ENCODE assay signal across 9 cellular contexts in the genomic region with DNA sequence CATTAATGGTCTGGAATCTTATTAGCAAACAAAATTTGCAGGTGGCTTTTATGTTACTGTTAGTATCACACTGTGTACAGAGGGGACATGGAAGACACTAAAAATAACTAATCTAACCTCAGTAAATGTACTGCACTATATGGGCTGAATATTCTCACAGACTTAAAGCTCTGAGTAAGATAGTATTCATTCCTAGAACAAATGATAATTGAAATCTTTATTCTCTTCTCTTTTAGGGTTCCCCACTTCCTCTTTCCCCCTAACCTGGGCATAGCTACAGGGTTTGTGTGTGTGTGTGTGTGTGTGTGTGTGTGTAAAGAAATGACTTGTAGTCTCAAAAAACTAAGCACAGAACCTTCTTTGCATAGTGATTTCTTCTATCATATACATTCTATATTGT. TPM values are rescaled to one million over a fixed set of nuclear protein-coding genes. Genes with fewer than 3 reads are reported as not detected.
DNase-seq lines count a peak whose midpoint lies in the region; ATAC-seq, FAIRE-seq and TF ChIP-seq lines count a peak whose summit lies in the region.
"Had no signal": no experiment of that assay in that cellular context is flagged by ENCODE, and none has a peak within 500 bp of the region (broad histone marks: within the 10 kb centered on the region; RNA-seq: fewer than 3 reads in every experiment).

No MANE protein-coding gene starts in this region.

- TF ChIP-seq CTCF in glutamatergic neuron (IDR thresholded peaks at IDR 0.05; ENCODE audit: partially characterized antibody, unreplicated experiment): no peak
- no peak for TF ChIP-seq CTCF in chondrocyte (IDR thresholded peaks at IDR 0.05)

- ATAC-seq in HG02973 (IDR thresholded peaks at IDR 0.05; ENCODE audit: unreplicated experiment): peak; percentile 87
- peak; percentile 35 for ATAC-seq in activated T-helper 17 cell treated with anti-CD3 and anti-CD28 coated beads, Interleukin-2, amount 50 U/mL, for 72 hours (replicated peaks)

- peak; percentile 34 for DNase-seq in GM19238 (ENCODE audit: insufficient read length, low spot score)
- no peak for DNase-seq in small intestine
- no peak for DNase-seq in glutamatergic neuron
- no peak for DNase-seq in chondrocyte (ENCODE audit: low spot score)
- no peak for DNase-seq in effector CD8-positive, alpha-beta T cell (lab: John Stamatoyannopoulos, UW)
- no peak for DNase-seq in stimulated activated CD8-positive, alpha-beta memory T cell treated with anti-CD3 and anti-CD28 coated beads, Interleukin-4, amount 100 ng/mL, for 48 hours

- H3K4me3 ChIP-seq in small intestine (ENCODE audit: low read depth in 1 of 2, low read length in 2 of 2): no peak overlapping the region

- H3K4me3 Mint-ChIP-seq in activated T-helper 17 cell treated with anti-CD3 and anti-CD28 coated beads, Interleukin-2, amount 50 U/mL, for 72 hours: no peak overlapping the region
- H3K4me3 Mint-ChIP-seq in glutamatergic neuron (ENCODE audit: unreplicated experiment): no peak overlapping the region
- H3K4me3 Mint-ChIP-seq in chondrocyte (ENCODE audit: unreplicated experiment): no peak overlapping the region

- no peaks in the 10 kb centered on the region for H3K36me3 Mint-ChIP-seq in activated T-helper 17 cell treated with anti-CD3 and anti-CD28 coated beads, Interleukin-2, amount 50 U/mL, for 72 hours (ENCODE audit: low read depth)
- no peaks in the 10 kb centered on the region for H3K36me3 Mint-ChIP-seq in glutamatergic neuron (ENCODE audit: unreplicated experiment)
- no peaks in the 10 kb centered on the region for H3K36me3 Mint-ChIP-seq in chondrocyte (ENCODE audit: low read depth)

- H3K9me3 ChIP-seq in small intestine (ENCODE audit: control insufficient read depth, low read depth): no peaks in the 10 kb centered on the region

- no peak overlapping the region for H3K27ac Mint-ChIP-seq in activated T-helper 17 cell treated with anti-CD3 and anti-CD28 coated beads, Interleukin-2, amount 50 U/mL, for 72 hours
- no peak overlapping the region for H3K27ac Mint-ChIP-seq in glutamatergic neuron (ENCODE audit: unreplicated experiment)
- H3K27ac Mint-ChIP-seq in chondrocyte (ENCODE audit: unreplicated experiment): no peak overlapping the region

- no peaks in the 10 kb centered on the region for H3K4me1 ChIP-seq in small intestine (ENCODE audit: control insufficient read depth in 2 of 2, insufficient read depth in 1 of 2, low read depth in 1 of 2, low read length in 1 of 2)

- H3K4me1 Mint-ChIP-seq in activated T-helper 17 cell treated with anti-CD3 and anti-CD28 coated beads, Interleukin-2, amount 50 U/mL, for 72 hours: no peaks in the 10 kb centered on the region
- H3K4me1 Mint-ChIP-seq in glutamatergic neuron (ENCODE audit: low read depth, unreplicated experiment): no peaks in the 10 kb centered on the region
- H3K4me1 Mint-ChIP-seq in chondrocyte (ENCODE audit: low read depth): peaks cover 6% of the 10 kb centered on the region

- no peaks in the 10 kb centered on the region for H3K27me3 ChIP-seq in small intestine (ENCODE audit: control insufficient read depth in 2 of 2, insufficient read depth in 2 of 2, low read length in 2 of 2)

- no peaks in the 10 kb centered on the region for H3K27me3 Mint-ChIP-seq in activated T-helper 17 cell treated with anti-CD3 and anti-CD28 coated beads, Interleukin-2, amount 50 U/mL, for 72 hours
- H3K27me3 Mint-ChIP-seq in glutamatergic neuron (ENCODE audit: unreplicated experiment): no peaks in the 10 kb centered on the region
- H3K27me3 Mint-ChIP-seq in chondrocyte (ENCODE audit: low read depth): no peaks in the 10 kb centered on the region

- FAIRE-seq in small intestine (lab: Jason Lieb, UNC): no peak
- FAIRE-seq: islet of Langerhans had no signal

- no peaks in the 10 kb centered on the region for H3K36me3 ChIP-seq in small intestine (ENCODE audit: control insufficient read depth in 2 of 2, insufficient read depth in 2 of 2, low read length in 2 of 2)

- H3K9me3 Mint-ChIP-seq in activated T-helper 17 cell treated with anti-CD3 and anti-CD28 coated beads, Interleukin-2, amount 50 U/mL, for 72 hours: no peaks in the 10 kb centered on the region
- H3K9me3 Mint-ChIP-seq in glutamatergic neuron (ENCODE audit: unreplicated experiment) (no peaks in the 10 kb centered on the region), chondrocyte (ENCODE audit: low read depth) (no peaks in the 10 kb centered on the region)

- H3K27ac ChIP-seq in small intestine (ENCODE audit: low read depth in 1 of 2, low read length in 1 of 2): peak overlapping the region; percentile 84 to 85

RNA-seq across cellular contexts. Expression of a gene that starts 21.4 kb away (rescaled TPM):
- 10 to 100 TPM; 88.3 to 92.8 TPM for total RNA-seq in activated T-helper 17 cell treated with anti-CD3 and anti-CD28 coated beads, Interleukin-2, amount 50 U/mL, for 72 hours
- polyA plus RNA-seq in small intestine: 10 to 100 TPM; 40.9 to 56.5 (median 53.5) TPM
- total RNA-seq in glutamatergic neuron (ENCODE audit: unreplicated experiment) (165 TPM), chondrocyte (142 to 178 TPM (median 146 TPM) in 3 replicates)
